Comparison of ENCODE assay signal across 16 cellular contexts in the genomic region with DNA sequence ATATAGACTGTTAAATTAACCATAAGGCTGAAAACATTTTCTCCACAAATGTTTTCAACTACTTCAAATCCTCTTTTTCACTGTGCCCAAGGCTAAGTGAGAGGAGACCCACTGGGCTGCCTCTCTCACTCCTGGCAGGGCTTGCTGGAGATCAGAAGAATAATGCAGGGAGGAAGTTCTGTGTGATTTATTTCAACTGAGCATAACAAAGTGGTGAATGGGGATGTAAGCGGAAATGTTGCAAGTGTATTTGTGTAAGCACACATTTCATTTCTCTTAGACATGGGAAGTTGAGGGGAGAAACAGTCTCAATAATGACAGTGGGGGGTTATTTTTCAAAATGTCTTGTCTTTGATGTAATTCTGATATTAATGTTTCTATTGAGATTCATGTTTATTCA.
DNase-seq lines count a peak whose midpoint lies in the region; ATAC-seq and TF ChIP-seq lines count a peak whose summit lies in the region.
"Had no signal": no experiment of that assay in that cellular context is flagged by ENCODE, and none has a peak within 500 bp of the region (broad histone marks: within the 10 kb centered on the region; RNA-seq: fewer than 3 reads in every experiment).

No MANE protein-coding gene starts in this region.

- peak overlapping the region; percentile 19; the same call in 1 of the 2 replicates for H3K4me2 ChIP-seq in BLaER1
- H3K4me2 ChIP-seq: smooth muscle cell had no signal

- ATAC-seq in HG02973 (IDR thresholded peaks at IDR 0.05; ENCODE audit: unreplicated experiment), result no peak
- ATAC-seq in HG03571 (IDR thresholded peaks at IDR 0.05; ENCODE audit: unreplicated experiment), result no peak
- ATAC-seq: left ventricle myocardium superior, T-cell had no signal

- no peak overlapping the region for H3K9ac ChIP-seq in BLaER1

- 86 to 88% methylated on average over 1 of the region's 1 CpG for WGBS in testis, 2 donors

- no peaks in the 10 kb centered on the region for H3K9me3 ChIP-seq in BLaER1
- no peaks in the 10 kb centered on the region for H3K9me3 ChIP-seq in testis
- H3K9me3 ChIP-seq: suprapubic skin had no signal

- H3K4me1 ChIP-seq in BLaER1 (peaks cover 24% of the 10 kb centered on the region), testis (peaks cover 14% of the 10 kb centered on the region)

- H3K27me3 ChIP-seq in BLaER1 (no peaks in the 10 kb centered on the region), testis (no peaks in the 10 kb centered on the region)
- H3K27me3 ChIP-seq: suprapubic skin had no signal

- no peaks in the 10 kb centered on the region for H3K36me3 ChIP-seq in BLaER1
- no peaks in the 10 kb centered on the region for H3K36me3 ChIP-seq in testis (ENCODE audit: low read depth, missing control alignments)
- H3K36me3 ChIP-seq: suprapubic skin had no signal

- H3K27ac ChIP-seq in BLaER1 (no peak overlapping the region), testis (no peak overlapping the region)
- H3K27ac ChIP-seq: suprapubic skin had no signal

- H3K4me3 ChIP-seq in BLaER1 (no peak overlapping the region), NB4 (ENCODE audit: low read depth, low read length) (no peak overlapping the region), choroid plexus epithelial cell (ENCODE audit: low read depth, low read length) (no peak overlapping the region), testis (no peak overlapping the region)
- H3K4me3 ChIP-seq: smooth muscle cell, suprapubic skin had no signal

- TF ChIP-seq POLR2A in NB4 (IDR thresholded peaks at IDR 0.05; ENCODE audit: extremely low read depth, insufficient read length) (no peak), testis (IDR thresholded peaks at IDR 0.05) (no peak)

- TF ChIP-seq CTCF in NB4 (IDR thresholded peaks at IDR 0.05; ENCODE audit: low read depth, low read length) (no peak), choroid plexus epithelial cell (conservative IDR thresholded peaks at IDR 0.05; ENCODE audit: low read depth, low read length) (no peak), testis (IDR thresholded peaks at IDR 0.05) (no peak)

- DNase-seq in NB4 (ENCODE audit: low read depth) (peak; percentile 52), choroid plexus epithelial cell (ENCODE audit: low read depth) (peak; percentile 90), lung microvascular endothelial cell (ENCODE audit: low read depth in 2 of 2) (peak; percentile 35 to 91), testis (no peak), COLO668 (lab: John Stamatoyannopoulos, UW; ENCODE audit: unreplicated experiment) (no peak)
- DNase-seq: left ventricle myocardium superior, NCI-H1105 treated with DMSO at 0.1 percent for 48 hours, NCI-H2171 treated with DMSO at 0.1 percent for 48 hours, posterior cingulate gyrus, RPMI8226, T-cell had no signal

- intact Hi-C loops in testis (cut with DNase I; ENCODE audit: low total_unique reads), result no loop called here

- no peaks in the 10 kb centered on the region for H4K20me1 ChIP-seq in BLaER1

Comparison
In these comparisons a context has a peak if more than half of its experiments do, and no peak if none do; other contexts are left out.
1. DNase-seq: peak in NB4 (single experiment), choroid plexus epithelial cell (single experiment) and lung microvascular endothelial cell (2 of 2); none in testis (single experiment) and COLO668 (single experiment).